8 cellular contexts compared by ENCODE assay signal in genomic region chr6:84228198-84228543, GRCh38. TPM values are rescaled to one million over a fixed set of nuclear protein-coding genes. Genes with fewer than 3 reads are reported as not detected.
DNase-seq lines count a peak whose midpoint lies in the region; ATAC-seq and TF ChIP-seq lines count a peak whose summit lies in the region.

No MANE protein-coding gene starts in this region.

- no peak for DNase-seq in effector memory CD8-positive, alpha-beta T cell
- DNase-seq in trophoblast cell, result no peak
- no peak for DNase-seq in COLO668 (lab: John Stamatoyannopoulos, UW; ENCODE audit: unreplicated experiment)
- DNase-seq in stimulated activated CD4-positive, alpha-beta T cell treated with anti-CD3 and anti-CD28 coated beads, Interleukin-2, amount 100 ng/mL, for 24 hours, result no peak
- no peak for DNase-seq in AML-193 (lab: John Stamatoyannopoulos, UW)
- no peak for DNase-seq in dedifferentiated amniotic fluid mesenchymal stem cell (ENCODE audit: extremely low spot score)

- H3K4ac ChIP-seq in trophoblast cell (ENCODE audit: low read depth, low read length), result no peak overlapping the region

- no CpG with 5 or more reads among the region's 1 CpG for WGBS in trophoblast cell (ENCODE audit: extremely low coverage, insufficient coverage, insufficient read length)

- no peak overlapping the region for H3K18ac ChIP-seq in trophoblast cell (ENCODE audit: low read length)

- no peak overlapping the region for H3K4me3 ChIP-seq in KMS-11 (IDR thresholded peaks at IDR 0.05; ENCODE audit: insufficient read depth, low read depth, low read length)
- H3K4me3 ChIP-seq in trophoblast cell (ENCODE audit: low read depth, low read length), result no peak overlapping the region

- H3K27me3 Mint-ChIP-seq in effector memory CD8-positive, alpha-beta T cell, result peaks cover 18 to 19% of the 10 kb centered on the region in 2 donors

- H3K4me3 Mint-ChIP-seq in effector memory CD8-positive, alpha-beta T cell, result peak overlapping the region; percentile 96 to 99

- H3K23ac ChIP-seq in trophoblast cell (ENCODE audit: low read length), result no peak overlapping the region

- no peak overlapping the region for H3K14ac ChIP-seq in trophoblast cell (ENCODE audit: low read length)

- peaks cover 13% of the 10 kb centered on the region for H3K4me1 ChIP-seq in KMS-11 (ENCODE audit: low read depth, poor library complexity, severe bottlenecking)
- peaks cover 0 to 2% of the 10 kb centered on the region in 2 experiments for H3K4me1 ChIP-seq in trophoblast cell (ENCODE audit: control insufficient read depth in 1 of 2, insufficient read depth in 2 of 2, low read length in 2 of 2)

- no peak overlapping the region for H2BK12ac ChIP-seq in trophoblast cell (ENCODE audit: low read length)

- H3K36me3 Mint-ChIP-seq in effector memory CD8-positive, alpha-beta T cell (ENCODE audit: insufficient read depth), result peaks cover 6% of the 10 kb centered on the region

- peak overlapping the region; percentile 42; the same call in 1 of the 2 replicates for H3K4me2 ChIP-seq in KMS-11
- H3K4me2 ChIP-seq in trophoblast cell (ENCODE audit: low read length), result peak overlapping the region; percentile 81

- no peak overlapping the region for H4K8ac ChIP-seq in trophoblast cell (ENCODE audit: low read depth, low read length)

- H3K79me2 ChIP-seq in KMS-11 (ENCODE audit: insufficient read depth, low read depth) (no peaks in the 10 kb centered on the region), trophoblast cell (ENCODE audit: control insufficient read depth, insufficient read depth, low read length, poor library complexity) (peaks cover 5% of the 10 kb centered on the region)

- H4K12ac ChIP-seq in trophoblast cell (ENCODE audit: low read depth, low read length), result no peak overlapping the region

- no peaks in the 10 kb centered on the region for H3K9me3 Mint-ChIP-seq in effector memory CD8-positive, alpha-beta T cell

- peak; percentile 3 for ATAC-seq in GM18499 (IDR thresholded peaks at IDR 0.05; ENCODE audit: insufficient read depth, unreplicated experiment)
- ATAC-seq in effector memory CD8-positive, alpha-beta T cell (replicated peaks), result no peak

- H2AFZ ChIP-seq in KMS-11 (ENCODE audit: low read depth) (peak overlapping the region; percentile 89), trophoblast cell (ENCODE audit: insufficient read depth, low read length, poor library complexity) (no peak overlapping the region)

- H2BK5ac ChIP-seq in trophoblast cell (ENCODE audit: low read depth, low read length, poor library complexity), result no peak overlapping the region

- H2AK5ac ChIP-seq in trophoblast cell (ENCODE audit: low read length), result no peak overlapping the region

- H3K4me1 Mint-ChIP-seq in effector memory CD8-positive, alpha-beta T cell (ENCODE audit: low read depth in 2 of 2), result peaks cover 4 to 35% of the 10 kb centered on the region in 2 donors

- peak overlapping the region; percentile 82 to 89 for H3K27ac Mint-ChIP-seq in effector memory CD8-positive, alpha-beta T cell

- 0 out of 2 replicates have a peak, but pooled peaks have one; percentile 13 for TF ChIP-seq CTCF in KMS-11 (conservative IDR thresholded peaks at IDR 0.05; ENCODE audit: low read depth, low read length)

- H2BK120ac ChIP-seq in trophoblast cell (ENCODE audit: insufficient read depth, low read length, poor library complexity), result no peak overlapping the region

- no peak overlapping the region for H4K91ac ChIP-seq in trophoblast cell (ENCODE audit: low read depth, low read length)

- H3K27ac ChIP-seq in KMS-11 (no peak overlapping the region; the same call in 1 of the 2 replicates), trophoblast cell (ENCODE audit: low read depth, low read length) (no peak overlapping the region)

- H3K9ac ChIP-seq in KMS-11 (no peak overlapping the region), trophoblast cell (ENCODE audit: low read length) (no peak overlapping the region)

- no peaks in the 10 kb centered on the region for H4K20me1 ChIP-seq in KMS-11 (ENCODE audit: insufficient read depth)

- H3K27me3 ChIP-seq in KMS-11 (ENCODE audit: insufficient read depth, low read depth) (no peaks in the 10 kb centered on the region), trophoblast cell (ENCODE audit: insufficient read depth, low read length) (no peaks in the 10 kb centered on the region)

- H3K9me3 ChIP-seq in trophoblast cell (ENCODE audit: insufficient read depth, low read depth, low read length), result no peaks in the 10 kb centered on the region

- no peaks in the 10 kb centered on the region for H3K36me3 ChIP-seq in KMS-11 (ENCODE audit: insufficient read depth)
- no peaks in the 10 kb centered on the region for H3K36me3 ChIP-seq in trophoblast cell (ENCODE audit: control insufficient read depth in 1 of 2, insufficient read depth in 2 of 2, low read length in 2 of 2)

- peaks cover 4% of the 10 kb centered on the region for H3K79me1 ChIP-seq in trophoblast cell (ENCODE audit: low read length)

RNA-seq across cellular contexts. Expression of gene CEP162, which starts 0.7 kb away (rescaled TPM):
- polyA plus RNA-seq in trophoblast cell (2013), result 4.7 and 5.1 TPM in 2 replicates
